Comparison of ENCODE assay signal across 16 cellular contexts in genomic region chr9:113632776-113633590, GRCh38.
DNase-seq lines count a peak whose midpoint lies in the region; ATAC-seq and TF ChIP-seq lines count a peak whose summit lies in the region.
"Had no signal": no experiment of that assay in that cellular context is flagged by ENCODE, and none has a peak within 500 bp of the region (broad histone marks: within the 10 kb centered on the region; RNA-seq: fewer than 3 reads in every experiment).

No MANE protein-coding gene starts in this region.

- no peak overlapping the region for H3K4me3 ChIP-seq in NB4 (ENCODE audit: low read depth, low read length)
- H3K4me3 ChIP-seq: A549, breast epithelium, esophagus squamous epithelium, GM12878, pancreas, tibial nerve had no signal

- peaks cover 6% of the 10 kb centered on the region for H3K4me1 Mint-ChIP-seq in activated CD4-positive, alpha-beta memory T cell treated with anti-CD3 and anti-CD28 coated beads for 36 hours (ENCODE audit: low read depth)
- peaks cover 2% of the 10 kb centered on the region for H3K4me1 Mint-ChIP-seq in activated CD4-positive, alpha-beta memory T cell treated with anti-CD3 and anti-CD28 coated beads, Interleukin-2, amount 10 ng/mL, durations not matched to agents 7 days and 5 days

- no peak for TF ChIP-seq CTCF in NB4 (IDR thresholded peaks at IDR 0.05; ENCODE audit: low read depth, low read length)

- H3K36me3 Mint-ChIP-seq in activated CD4-positive, alpha-beta memory T cell treated with anti-CD3 and anti-CD28 coated beads for 36 hours: no peaks in the 10 kb centered on the region
- no peaks in the 10 kb centered on the region for H3K36me3 Mint-ChIP-seq in activated CD4-positive, alpha-beta memory T cell treated with anti-CD3 and anti-CD28 coated beads, Interleukin-2, amount 10 ng/mL, durations not matched to agents 7 days and 5 days (ENCODE audit: low read depth)

- intact Hi-C loops in activated CD4-positive, alpha-beta memory T cell treated with anti-CD3 and anti-CD28 coated beads for 36 hours (cut with micrococcal nuclease): no loop called here
- intact Hi-C loops in sciatic nerve (cut with DNase I): no loop called here

- TF ChIP-seq POLR2A in NB4 (IDR thresholded peaks at IDR 0.05; ENCODE audit: extremely low read depth, insufficient read length): no peak

- H3K27me3 Mint-ChIP-seq in activated CD4-positive, alpha-beta memory T cell treated with anti-CD3 and anti-CD28 coated beads for 36 hours: peaks cover 10% of the 10 kb centered on the region
- H3K27me3 Mint-ChIP-seq in activated CD4-positive, alpha-beta memory T cell treated with anti-CD3 and anti-CD28 coated beads, Interleukin-2, amount 10 ng/mL, durations not matched to agents 7 days and 5 days: peaks cover 7% of the 10 kb centered on the region

- no peak overlapping the region for H3K4me3 Mint-ChIP-seq in activated CD4-positive, alpha-beta memory T cell treated with anti-CD3 and anti-CD28 coated beads for 36 hours
- H3K4me3 Mint-ChIP-seq in activated CD4-positive, alpha-beta memory T cell treated with anti-CD3 and anti-CD28 coated beads, Interleukin-2, amount 10 ng/mL, durations not matched to agents 7 days and 5 days: no peak overlapping the region

- no peak overlapping the region for H3K27ac Mint-ChIP-seq in activated CD4-positive, alpha-beta memory T cell treated with anti-CD3 and anti-CD28 coated beads for 36 hours
- H3K27ac Mint-ChIP-seq in activated CD4-positive, alpha-beta memory T cell treated with anti-CD3 and anti-CD28 coated beads, Interleukin-2, amount 10 ng/mL, durations not matched to agents 7 days and 5 days: no peak overlapping the region

- DNase-seq in activated CD4-positive, alpha-beta memory T cell treated with anti-CD3 and anti-CD28 coated beads for 36 hours: peak; percentile 69
- no peak for DNase-seq in activated CD4-positive, alpha-beta memory T cell treated with anti-CD3 and anti-CD28 coated beads, Interleukin-2, amount 10 ng/mL, durations not matched to agents 7 days and 5 days
- peak; percentile 32 for DNase-seq in NB4 (ENCODE audit: low read depth)
- peak; percentile 44 for DNase-seq in fibroblast of peridontal ligament (ENCODE audit: extremely low read depth)
- DNase-seq in sciatic nerve (ENCODE audit: low spot score): peak; percentile 42
- DNase-seq in effector CD8-positive, alpha-beta T cell (lab: John Stamatoyannopoulos, UW): no peak
- no peak for DNase-seq in NCI-H748 (lab: John Stamatoyannopoulos, UW; ENCODE audit: unreplicated experiment)
- DNase-seq in germinal center (ENCODE audit: low spot score): no peak
- DNase-seq: DMS 273 treated with DMSO at 0.1 percent for 48 hours, esophagus squamous epithelium, T1000 had no signal

- H3K9me3 Mint-ChIP-seq in activated CD4-positive, alpha-beta memory T cell treated with anti-CD3 and anti-CD28 coated beads for 36 hours: no peaks in the 10 kb centered on the region
- no peaks in the 10 kb centered on the region for H3K9me3 Mint-ChIP-seq in activated CD4-positive, alpha-beta memory T cell treated with anti-CD3 and anti-CD28 coated beads, Interleukin-2, amount 10 ng/mL, durations not matched to agents 7 days and 5 days

- CTCF ChIA-PET in activated CD4-positive, alpha-beta memory T cell treated with anti-CD3 and anti-CD28 coated beads for 36 hours (lab: Charles Lee): interaction anchor here (1.0 to 2.6 kb wide), 4 partner anchors 22 to 42 kb away, joined by 3 to 17 read pairs (median 4); no protein-coding TSS in a partner anchor
- CTCF ChIA-PET in activated CD4-positive, alpha-beta memory T cell treated with anti-CD3 and anti-CD28 coated beads, Interleukin-2, amount 10 ng/mL, durations not matched to agents 7 days and 5 days (lab: Charles Lee): interaction anchor here (1.2 to 2.9 kb wide), 2 partner anchors 25 to 41 kb away, joined by 6 to 8 read pairs; no protein-coding TSS in a partner anchor

- ATAC-seq in sciatic nerve: no peak
- ATAC-seq: GM12878, pancreas had no signal

- POLR2A ChIA-PET in activated CD4-positive, alpha-beta memory T cell treated with anti-CD3 and anti-CD28 coated beads for 36 hours (lab: Charles Lee): interaction anchor here (1.4 kb wide), 1 partner anchor 10 kb away, joined by 5 read pairs; no protein-coding TSS in a partner anchor
- POLR2A ChIA-PET in activated CD4-positive, alpha-beta memory T cell treated with anti-CD3 and anti-CD28 coated beads, Interleukin-2, amount 10 ng/mL, durations not matched to agents 7 days and 5 days (lab: Charles Lee): no interaction called here

Comparison
In these comparisons a context has a peak if more than half of its experiments do, and no peak if none do; other contexts are left out.
1. DNase-seq: peak in activated CD4-positive, alpha-beta memory T cell treated with anti-CD3 and anti-CD28 coated beads for 36 hours (single experiment), NB4 (single experiment), fibroblast of peridontal ligament (single experiment) and sciatic nerve (single experiment); none in activated CD4-positive, alpha-beta memory T cell treated with anti-CD3 and anti-CD28 coated beads, Interleukin-2, amount 10 ng/mL, durations not matched to agents 7 days and 5 days (single experiment), effector CD8-positive, alpha-beta T cell (single experiment), NCI-H748 (single experiment) and germinal center (single experiment).